ENCODE assay signal across 1 cellular context in genomic region chr1:17239420-17239819, GRCh38.
TF ChIP-seq lines count a peak whose summit lies in the region.

No MANE protein-coding gene starts in this region.

TF ChIP-seq in H1, 55 proteins besides CTCF, POLR2A, EP300 and RAD21:
- TF ChIP-seq CHD2 (IDR thresholded peaks at IDR 0.05; ENCODE audit: low read length) = no peak
- TF ChIP-seq SIX5 (IDR thresholded peaks at IDR 0.05; ENCODE audit: low read depth, low read length) = no peak
- TF ChIP-seq SUZ12 (IDR thresholded peaks at IDR 0.05; ENCODE audit: low read length) = no peak
- no peak for TF ChIP-seq TEAD4 (IDR thresholded peaks at IDR 0.05; ENCODE audit: low read depth, low read length)
- no peak for TF ChIP-seq SP4 (IDR thresholded peaks at IDR 0.05; ENCODE audit: low read length)
- no peak for TF ChIP-seq TBP (IDR thresholded peaks at IDR 0.05; ENCODE audit: low read depth, low read length)
- TF ChIP-seq NRF1 (IDR thresholded peaks at IDR 0.05; ENCODE audit: low read depth, low read length) = no peak
- TF ChIP-seq GABPA (IDR thresholded peaks at IDR 0.05; ENCODE audit: borderline replicate concordance, insufficient read depth, low read length) = peak; percentile 45; the same call in 1 of the 2 replicates
- no peak for TF ChIP-seq MAFK (IDR thresholded peaks at IDR 0.05; ENCODE audit: low read depth, low read length)
- no peak for TF ChIP-seq CTBP2 (IDR thresholded peaks at IDR 0.05; ENCODE audit: borderline replicate concordance, insufficient read depth, insufficient read length, low read length)
- no peak for TF ChIP-seq CBX5 (IDR thresholded peaks at IDR 0.05; ENCODE audit: low read depth, low read length)
- peak; percentile 68; the same call in 1 of the 2 replicates for TF ChIP-seq EGR1 (IDR thresholded peaks at IDR 0.05; ENCODE audit: borderline replicate concordance, low read depth, low read length)
- no peak for TF ChIP-seq FOSL1 (IDR thresholded peaks at IDR 0.05; ENCODE audit: insufficient read depth, low read depth, low read length)
- peak; percentile 43; the same call in 1 of the 2 replicates for TF ChIP-seq RFX5 (IDR thresholded peaks at IDR 0.05; ENCODE audit: borderline replicate concordance, low read depth, low read length)
- TF ChIP-seq, protein P1, sequence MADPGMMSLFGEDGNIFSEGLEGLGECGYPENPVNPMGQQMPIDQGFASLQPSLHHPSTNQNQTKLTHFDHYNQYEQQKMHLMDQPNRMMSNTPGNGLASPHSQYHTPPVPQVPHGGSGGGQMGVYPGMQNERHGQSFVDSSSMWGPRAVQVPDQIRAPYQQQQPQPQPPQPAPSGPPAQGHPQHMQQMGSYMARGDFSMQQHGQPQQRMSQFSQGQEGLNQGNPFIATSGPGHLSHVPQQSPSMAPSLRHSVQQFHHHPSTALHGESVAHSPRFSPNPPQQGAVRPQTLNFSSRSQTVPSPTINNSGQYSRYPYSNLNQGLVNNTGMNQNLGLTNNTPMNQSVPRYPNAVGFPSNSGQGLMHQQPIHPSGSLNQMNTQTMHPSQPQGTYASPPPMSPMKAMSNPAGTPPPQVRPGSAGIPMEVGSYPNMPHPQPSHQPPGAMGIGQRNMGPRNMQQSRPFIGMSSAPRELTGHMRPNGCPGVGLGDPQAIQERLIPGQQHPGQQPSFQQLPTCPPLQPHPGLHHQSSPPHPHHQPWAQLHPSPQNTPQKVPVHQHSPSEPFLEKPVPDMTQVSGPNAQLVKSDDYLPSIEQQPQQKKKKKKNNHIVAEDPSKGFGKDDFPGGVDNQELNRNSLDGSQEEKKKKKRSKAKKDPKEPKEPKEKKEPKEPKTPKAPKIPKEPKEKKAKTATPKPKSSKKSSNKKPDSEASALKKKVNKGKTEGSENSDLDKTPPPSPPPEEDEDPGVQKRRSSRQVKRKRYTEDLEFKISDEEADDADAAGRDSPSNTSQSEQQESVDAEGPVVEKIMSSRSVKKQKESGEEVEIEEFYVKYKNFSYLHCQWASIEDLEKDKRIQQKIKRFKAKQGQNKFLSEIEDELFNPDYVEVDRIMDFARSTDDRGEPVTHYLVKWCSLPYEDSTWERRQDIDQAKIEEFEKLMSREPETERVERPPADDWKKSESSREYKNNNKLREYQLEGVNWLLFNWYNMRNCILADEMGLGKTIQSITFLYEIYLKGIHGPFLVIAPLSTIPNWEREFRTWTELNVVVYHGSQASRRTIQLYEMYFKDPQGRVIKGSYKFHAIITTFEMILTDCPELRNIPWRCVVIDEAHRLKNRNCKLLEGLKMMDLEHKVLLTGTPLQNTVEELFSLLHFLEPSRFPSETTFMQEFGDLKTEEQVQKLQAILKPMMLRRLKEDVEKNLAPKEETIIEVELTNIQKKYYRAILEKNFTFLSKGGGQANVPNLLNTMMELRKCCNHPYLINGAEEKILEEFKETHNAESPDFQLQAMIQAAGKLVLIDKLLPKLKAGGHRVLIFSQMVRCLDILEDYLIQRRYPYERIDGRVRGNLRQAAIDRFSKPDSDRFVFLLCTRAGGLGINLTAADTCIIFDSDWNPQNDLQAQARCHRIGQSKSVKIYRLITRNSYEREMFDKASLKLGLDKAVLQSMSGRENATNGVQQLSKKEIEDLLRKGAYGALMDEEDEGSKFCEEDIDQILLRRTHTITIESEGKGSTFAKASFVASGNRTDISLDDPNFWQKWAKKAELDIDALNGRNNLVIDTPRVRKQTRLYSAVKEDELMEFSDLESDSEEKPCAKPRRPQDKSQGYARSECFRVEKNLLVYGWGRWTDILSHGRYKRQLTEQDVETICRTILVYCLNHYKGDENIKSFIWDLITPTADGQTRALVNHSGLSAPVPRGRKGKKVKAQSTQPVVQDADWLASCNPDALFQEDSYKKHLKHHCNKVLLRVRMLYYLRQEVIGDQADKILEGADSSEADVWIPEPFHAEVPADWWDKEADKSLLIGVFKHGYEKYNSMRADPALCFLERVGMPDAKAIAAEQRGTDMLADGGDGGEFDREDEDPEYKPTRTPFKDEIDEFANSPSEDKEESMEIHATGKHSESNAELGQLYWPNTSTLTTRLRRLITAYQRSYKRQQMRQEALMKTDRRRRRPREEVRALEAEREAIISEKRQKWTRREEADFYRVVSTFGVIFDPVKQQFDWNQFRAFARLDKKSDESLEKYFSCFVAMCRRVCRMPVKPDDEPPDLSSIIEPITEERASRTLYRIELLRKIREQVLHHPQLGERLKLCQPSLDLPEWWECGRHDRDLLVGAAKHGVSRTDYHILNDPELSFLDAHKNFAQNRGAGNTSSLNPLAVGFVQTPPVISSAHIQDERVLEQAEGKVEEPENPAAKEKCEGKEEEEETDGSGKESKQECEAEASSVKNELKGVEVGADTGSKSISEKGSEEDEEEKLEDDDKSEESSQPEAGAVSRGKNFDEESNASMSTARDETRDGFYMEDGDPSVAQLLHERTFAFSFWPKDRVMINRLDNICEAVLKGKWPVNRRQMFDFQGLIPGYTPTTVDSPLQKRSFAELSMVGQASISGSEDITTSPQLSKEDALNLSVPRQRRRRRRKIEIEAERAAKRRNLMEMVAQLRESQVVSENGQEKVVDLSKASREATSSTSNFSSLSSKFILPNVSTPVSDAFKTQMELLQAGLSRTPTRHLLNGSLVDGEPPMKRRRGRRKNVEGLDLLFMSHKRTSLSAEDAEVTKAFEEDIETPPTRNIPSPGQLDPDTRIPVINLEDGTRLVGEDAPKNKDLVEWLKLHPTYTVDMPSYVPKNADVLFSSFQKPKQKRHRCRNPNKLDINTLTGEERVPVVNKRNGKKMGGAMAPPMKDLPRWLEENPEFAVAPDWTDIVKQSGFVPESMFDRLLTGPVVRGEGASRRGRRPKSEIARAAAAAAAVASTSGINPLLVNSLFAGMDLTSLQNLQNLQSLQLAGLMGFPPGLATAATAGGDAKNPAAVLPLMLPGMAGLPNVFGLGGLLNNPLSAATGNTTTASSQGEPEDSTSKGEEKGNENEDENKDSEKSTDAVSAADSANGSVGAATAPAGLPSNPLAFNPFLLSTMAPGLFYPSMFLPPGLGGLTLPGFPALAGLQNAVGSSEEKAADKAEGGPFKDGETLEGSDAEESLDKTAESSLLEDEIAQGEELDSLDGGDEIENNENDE (IDR thresholded peaks at IDR 0.05; ENCODE audit: insufficient replicate concordance, low read length) = no peak
- peak; percentile 99 for TF ChIP-seq SP1 (IDR thresholded peaks at IDR 0.05; ENCODE audit: low read depth, low read length)
- TF ChIP-seq BCL11A (IDR thresholded peaks at IDR 0.05; ENCODE audit: low read depth in 2 of 2, low read length in 2 of 2) = no peak
- TF ChIP-seq USF2 (IDR thresholded peaks at IDR 0.05; ENCODE audit: low read length) = no peak
- TF ChIP-seq EZH2 (IDR thresholded peaks at IDR 0.05; ENCODE audit: low read depth, low read length, severe bottlenecking) = no peak
- TF ChIP-seq JUND (IDR thresholded peaks at IDR 0.05; ENCODE audit: low read length) = no peak
- TF ChIP-seq E2F6 (IDR thresholded peaks at IDR 0.05) = no peak
- no peak for TF ChIP-seq PHF8 (conservative IDR thresholded peaks at IDR 0.05; ENCODE audit: low read depth, low read length)
- TF ChIP-seq NANOG (IDR thresholded peaks at IDR 0.05; ENCODE audit: insufficient read depth, low read depth, low read length, poor library complexity, severe bottlenecking) = no peak
- no peak for TF ChIP-seq ZNF274 (IDR thresholded peaks at IDR 0.05; ENCODE audit: borderline replicate concordance, extremely low read depth, low read length)
- no peak for TF ChIP-seq SIN3A (conservative IDR thresholded peaks at IDR 0.05 in 1 of 2, IDR thresholded peaks at IDR 0.05 in 1 of 2; ENCODE audit: low read depth in 1 of 2, low read length in 2 of 2)
- no peak for TF ChIP-seq SP2 (IDR thresholded peaks at IDR 0.05; ENCODE audit: low read length)
- no peak for TF ChIP-seq HDAC6 (IDR thresholded peaks at IDR 0.05; ENCODE audit: low read depth, low read length)
- no peak for TF ChIP-seq MAX (IDR thresholded peaks at IDR 0.05)
- TF ChIP-seq TAF7 (optimal IDR thresholded peaks at IDR 0.05; ENCODE audit: borderline replicate concordance, low read depth, low read length) = no peak
- TF ChIP-seq JUN (IDR thresholded peaks at IDR 0.05; ENCODE audit: low read depth, low read length) = no peak
- TF ChIP-seq CBX8 (IDR thresholded peaks at IDR 0.05; ENCODE audit: borderline replicate concordance, low read depth, low read length) = no peak
- TF ChIP-seq TCF12 (IDR thresholded peaks at IDR 0.05; ENCODE audit: low read depth, low read length) = no peak
- TF ChIP-seq RNF2 (IDR thresholded peaks at IDR 0.05; ENCODE audit: borderline replicate concordance, low read depth, low read length, missing control alignments, poor library complexity, severe bottlenecking) = no peak
- peak; percentile 74; the same call in 1 of the 2 replicates for TF ChIP-seq YY1 (IDR thresholded peaks at IDR 0.05; ENCODE audit: low read depth, low read length)
